Comparison of ENCODE assay signal across 8 cellular contexts in genomic region chr11:133821776-133822175, GRCh38. TPM values are rescaled to one million over a fixed set of nuclear protein-coding genes. Genes with fewer than 3 reads are reported as not detected.
DNase-seq lines count a peak whose midpoint lies in the region; ATAC-seq, FAIRE-seq and TF ChIP-seq lines count a peak whose summit lies in the region.

No MANE protein-coding gene starts in this region.

- H3K4me1 ChIP-seq in K562 (replicated peaks in 1 of 2; ENCODE audit: control insufficient read depth in 2 of 2, insufficient read depth in 2 of 2, low read length in 2 of 2): no peaks in the 10 kb centered on the region

- H3K9ac ChIP-seq in K562 (ENCODE audit: insufficient read depth in 1 of 2, low read depth in 2 of 2, low read length in 2 of 2): no peak overlapping the region

- intact Hi-C loops in activated naive CD4-positive, alpha-beta T cell treated with anti-CD3 and anti-CD28 coated beads for 36 hours (cut with micrococcal nuclease): loop anchor here (2.0 kb wide), 1 partner anchor 687 kb away; no protein-coding TSS in a partner anchor
- intact Hi-C loops in K562 (cut with micrococcal nuclease): loop anchor here (2.0 to 10.0 kb wide), 3 partner anchors 247 to 739 kb away; no protein-coding TSS in a partner anchor

- TF ChIP-seq RAD21 in K562 (CRISPR knock-in tag; conservative IDR thresholded peaks at IDR 0.05 in 1 of 2, IDR thresholded peaks at IDR 0.05 in 1 of 2): peak; percentile 28 to 57; a peak in 3 of 4 replicates

- no peak overlapping the region for H3K27ac Mint-ChIP-seq in activated naive CD4-positive, alpha-beta T cell treated with anti-CD3 and anti-CD28 coated beads for 36 hours

- H2AFZ ChIP-seq in K562 (ENCODE audit: low read depth, low read length): no peak overlapping the region

- H3K36me3 ChIP-seq in K562 (ENCODE audit: control insufficient read depth, insufficient read depth, low read length): no peaks in the 10 kb centered on the region

- TF ChIP-seq CTCF in K562 (IDR thresholded peaks at IDR 0.05 in 2 of 3, conservative IDR thresholded peaks at IDR 0.05 in 1 of 3; ENCODE audit: insufficient read depth in 2 of 3, low read depth in 1 of 3, low read length in 3 of 3): peak; percentile 54 to 63 (median 58)

- H3K4me2 ChIP-seq in K562 (ENCODE audit: insufficient read depth, low read length): no peak overlapping the region

- WGBS in K562 (ENCODE audit: insufficient coverage, low coverage, missing lambda C conversion rate): 1% methylated on average over 8 of the region's 8 CpGs

- BruUV-seq in K562 (replicated peaks; lab: Mats Ljungman, UMichigan): no TSS peak

- no peak for TF ChIP-seq EP300 in K562 (IDR thresholded peaks at IDR 0.05; ENCODE audit: low read length)

- ATAC-seq in HG02642 (IDR thresholded peaks at IDR 0.05; ENCODE audit: poor library complexity, unreplicated experiment): peak; percentile 68
- ATAC-seq in K562: peak; percentile 89
- no peak for ATAC-seq in GM19023 (IDR thresholded peaks at IDR 0.05; ENCODE audit: unreplicated experiment)

- H3K4me3 ChIP-seq in K562: no peak overlapping the region

- H3K36me3 Mint-ChIP-seq in activated naive CD4-positive, alpha-beta T cell treated with anti-CD3 and anti-CD28 coated beads for 36 hours (ENCODE audit: low read depth): no peaks in the 10 kb centered on the region

- H3K79me2 ChIP-seq in K562 (ENCODE audit: control insufficient read depth, insufficient read depth, low read length): no peaks in the 10 kb centered on the region

- no peaks in the 10 kb centered on the region for H3K9me1 ChIP-seq in K562 (ENCODE audit: control insufficient read depth, insufficient read depth, low read length)

- H3K4me3 Mint-ChIP-seq in activated naive CD4-positive, alpha-beta T cell treated with anti-CD3 and anti-CD28 coated beads for 36 hours: no peak overlapping the region

- no peaks in the 10 kb centered on the region for H3K9me3 Mint-ChIP-seq in activated naive CD4-positive, alpha-beta T cell treated with anti-CD3 and anti-CD28 coated beads for 36 hours

- H3K9me3 ChIP-seq in K562 (replicated peaks; ENCODE audit: control insufficient read depth, insufficient read depth, low read depth, low read length): no peaks in the 10 kb centered on the region

- peaks cover 2% of the 10 kb centered on the region for H3K27me3 Mint-ChIP-seq in activated naive CD4-positive, alpha-beta T cell treated with anti-CD3 and anti-CD28 coated beads for 36 hours (ENCODE audit: low read depth)

- H3K27me3 ChIP-seq in K562 (ENCODE audit: control insufficient read depth in 2 of 2, insufficient read depth in 2 of 2, low read length in 2 of 2): no peaks in the 10 kb centered on the region

- TF ChIP-seq POLR2A in K562 (conservative IDR thresholded peaks at IDR 0.05): no peak

- H3K4me1 Mint-ChIP-seq in activated naive CD4-positive, alpha-beta T cell treated with anti-CD3 and anti-CD28 coated beads for 36 hours (ENCODE audit: low read depth): no peaks in the 10 kb centered on the region

- FAIRE-seq in K562 (lab: Jason Lieb, UNC): peak; percentile 68

- H3K27ac ChIP-seq in K562 (ENCODE audit: extremely low read depth, low read depth, low read length): no peak overlapping the region

- no peaks in the 10 kb centered on the region for H4K20me1 ChIP-seq in K562 (replicated peaks; ENCODE audit: control insufficient read depth, insufficient read depth, low read length)

- in situ Hi-C loops in K562 (cut with MboI): loop anchor here (10.0 kb wide), 1 partner anchor 747 kb away; no protein-coding TSS in a partner anchor

- peak; percentile 58 for DNase-seq in activated naive CD4-positive, alpha-beta T cell treated with anti-CD3 and anti-CD28 coated beads for 36 hours
- DNase-seq in activated naive CD4-positive, alpha-beta T cell (lab: John Stamatoyannopoulos, UW): no peak
- DNase-seq in NCI-H345 (lab: John Stamatoyannopoulos, UW) (peak; percentile 41), K562 (ENCODE audit: extremely low read depth in 1 of 4, low spot score in 3 of 4) (peak; percentile 53 to 64 (median 55)), left kidney (ENCODE audit: low read depth, low spot score) (peak; percentile 94), SW 1271 (lab: John Stamatoyannopoulos, UW) (no peak)

- CTCF ChIA-PET in activated naive CD4-positive, alpha-beta T cell treated with anti-CD3 and anti-CD28 coated beads for 36 hours (lab: Charles Lee): interaction anchor here (0.6 to 1.5 kb wide), 7 partner anchors 10 to 687 kb away, joined by 3 to 7 read pairs (median 3); no protein-coding TSS in a partner anchor
- CTCF ChIA-PET in K562 (lab: Yijun Ruan, JAX; ENCODE audit: low intra/inter-chr PET ratio): no interaction called here

- POLR2A ChIA-PET in K562 (lab: Yijun Ruan, JAX): no interaction called here

TF ChIP-seq in K562, 482 proteins besides CTCF, POLR2A, EP300 and RAD21 (continues in another document):
- TF ChIP-seq CTCFL (IDR thresholded peaks at IDR 0.05; ENCODE audit: borderline replicate concordance, insufficient read depth, low read depth, low read length, poor library complexity, severe bottlenecking): peak; percentile 69
- no peak for TF ChIP-seq PBX2 (CRISPR knock-in tag; IDR thresholded peaks at IDR 0.05; ENCODE audit: low read depth)
- no peak for TF ChIP-seq PBX2 (tag; conservative IDR thresholded peaks at IDR 0.05; ENCODE audit: low read depth)
- TF ChIP-seq ZNF586 (CRISPR knock-in tag; conservative IDR thresholded peaks at IDR 0.05): no peak
- no peak for TF ChIP-seq ZNF354B (CRISPR knock-in tag; IDR thresholded peaks at IDR 0.05)
- no peak for TF ChIP-seq FOXA3 (CRISPR knock-in tag; conservative IDR thresholded peaks at IDR 0.05 in 1 of 2, IDR thresholded peaks at IDR 0.05 in 1 of 2)
- no peak for TF ChIP-seq ZNF551 (CRISPR knock-in tag; IDR thresholded peaks at IDR 0.05)
- no peak for TF ChIP-seq ZNF511 (CRISPR knock-in tag; IDR thresholded peaks at IDR 0.05)
- no peak for TF ChIP-seq RBM25 (IDR thresholded peaks at IDR 0.05; ENCODE audit: low read depth, low read length, severe bottlenecking)
- no peak for TF ChIP-seq ZNF778 (CRISPR knock-in tag; IDR thresholded peaks at IDR 0.05)
- TF ChIP-seq PCBP1 (IDR thresholded peaks at IDR 0.05; ENCODE audit: low read depth, low read length, poor library complexity, severe bottlenecking): no peak
- TF ChIP-seq SP1 (CRISPR knock-in tag; IDR thresholded peaks at IDR 0.05): no peak

RNA-seq across cellular contexts. Expression of gene SPATA19, which starts 23.5 kb away (rescaled TPM):
- total RNA-seq in activated naive CD4-positive, alpha-beta T cell treated with anti-CD3 and anti-CD28 coated beads for 36 hours: not detected
- not detected in 2 replicates for total RNA-seq in K562 (2011; cell fraction: chromatin; rRNA removed; ENCODE audit: low replicate concordance)
- not detected in 2 replicates for total RNA-seq in K562 (2011; cell fraction: nucleolus; rRNA removed)
- total RNA-seq in K562 (2011; cell fraction: nucleoplasm; rRNA removed): not detected in 2 replicates
- total RNA-seq in K562 (2014; rRNA removed): not detected in 2 replicates
- total RNA-seq in K562 (2014; rRNA removed; fragmentation: Illumina TruSeq; extraction: Trizol): not detected in 2 replicates
- not detected in 2 replicates for total RNA-seq in K562 (2015; rRNA removed; fragmentation: Illumina TruSeq; extraction: Trizol)
- total RNA-seq in K562 (2021): not detected in 2 replicates
- not detected in 2 replicates for polyA plus RNA-seq in K562 (2011; rRNA removed)
- not detected in 2 replicates for polyA plus RNA-seq in K562 (2011; cell fraction: cytosol; rRNA removed)
- not detected in 2 replicates for polyA plus RNA-seq in K562 (2011; cell fraction: nucleus; rRNA removed)
- not detected in 2 replicates for polyA plus RNA-seq in K562 (2012)
- polyA plus RNA-seq in K562 (2014; fragmentation: Illumina TruSeq; extraction: Trizol): not detected in 2 replicates
- polyA plus RNA-seq in K562 (2014; fragmentation: Nextera tagmentation; extraction: Ambion mirVana): not detected
- not detected in 2 replicates for polyA plus RNA-seq in K562 (2014; rRNA removed)
- polyA minus RNA-seq in K562 (2011; rRNA and poly(A)+ RNA removed): not detected in 2 replicates
- polyA minus RNA-seq in K562 (2011; cell fraction: cytosol; rRNA and poly(A)+ RNA removed): not detected in 2 replicates
- polyA minus RNA-seq in K562 (2011; cell fraction: nucleus; rRNA and poly(A)+ RNA removed): not detected in 2 replicates

Comparison
In these comparisons a context has a peak if more than half of its experiments do, and no peak if none do; other contexts are left out.
1. DNase-seq: peak in activated naive CD4-positive, alpha-beta T cell treated with anti-CD3 and anti-CD28 coated beads for 36 hours (single experiment), NCI-H345 (single experiment), K562 (4 of 4) and left kidney (single experiment); none in activated naive CD4-positive, alpha-beta T cell (0 of 4) and SW 1271 (0 of 2).